2 cellular contexts compared by ENCODE assay signal in genomic region chr13:61685683-61686013, GRCh38.
TF ChIP-seq lines count a peak whose summit lies in the region.

No MANE protein-coding gene starts in this region.

TF ChIP-seq in WTC11, 78 proteins besides CTCF, POLR2A, EP300 and RAD21 (continued from another document):
- no peak for TF ChIP-seq HMGXB4 (CRISPR knock-in tag; IDR thresholded peaks at IDR 0.05)

TF ChIP-seq in HepG2, 621 proteins besides CTCF, POLR2A, EP300 and RAD21 (continued from another document):
- TF ChIP-seq, protein P1, sequence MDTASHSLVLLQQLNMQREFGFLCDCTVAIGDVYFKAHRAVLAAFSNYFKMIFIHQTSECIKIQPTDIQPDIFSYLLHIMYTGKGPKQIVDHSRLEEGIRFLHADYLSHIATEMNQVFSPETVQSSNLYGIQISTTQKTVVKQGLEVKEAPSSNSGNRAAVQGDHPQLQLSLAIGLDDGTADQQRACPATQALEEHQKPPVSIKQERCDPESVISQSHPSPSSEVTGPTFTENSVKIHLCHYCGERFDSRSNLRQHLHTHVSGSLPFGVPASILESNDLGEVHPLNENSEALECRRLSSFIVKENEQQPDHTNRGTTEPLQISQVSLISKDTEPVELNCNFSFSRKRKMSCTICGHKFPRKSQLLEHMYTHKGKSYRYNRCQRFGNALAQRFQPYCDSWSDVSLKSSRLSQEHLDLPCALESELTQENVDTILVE (CRISPR knock-in tag; IDR thresholded peaks at IDR 0.05) = no peak
- no peak for TF ChIP-seq HIVEP1 (CRISPR knock-in tag; IDR thresholded peaks at IDR 0.05)
- TF ChIP-seq HDAC1 (CRISPR knock-in tag; IDR thresholded peaks at IDR 0.05) = 0 out of 2 replicates have a peak, but pooled peaks have one; percentile 23
- peak; percentile 94 for TF ChIP-seq STAG1 (CRISPR knock-in tag; IDR thresholded peaks at IDR 0.05)
- TF ChIP-seq TBL1XR1 (IDR thresholded peaks at IDR 0.05; ENCODE audit: borderline replicate concordance, low read length, partially characterized antibody) = no peak
- TF ChIP-seq ZFY (CRISPR knock-in tag; IDR thresholded peaks at IDR 0.05) = no peak
- TF ChIP-seq ZNF639 (CRISPR knock-in tag; conservative IDR thresholded peaks at IDR 0.05) = no peak
- TF ChIP-seq ETV5 (CRISPR knock-in tag; IDR thresholded peaks at IDR 0.05; ENCODE audit: borderline replicate concordance) = no peak
- no peak for TF ChIP-seq ZBTB20 (CRISPR knock-in tag; IDR thresholded peaks at IDR 0.05; ENCODE audit: borderline replicate concordance, low read depth)
- TF ChIP-seq HMGA1 (CRISPR knock-in tag; conservative IDR thresholded peaks at IDR 0.05) = no peak
- no peak for TF ChIP-seq ZNF335 (CRISPR knock-in tag; IDR thresholded peaks at IDR 0.05)
- no peak for TF ChIP-seq ZFP36L1 (CRISPR knock-in tag; IDR thresholded peaks at IDR 0.05)
- TF ChIP-seq JDP2 (CRISPR knock-in tag; IDR thresholded peaks at IDR 0.05; ENCODE audit: borderline replicate concordance) = no peak
- TF ChIP-seq ARNTL (CRISPR knock-in tag; IDR thresholded peaks at IDR 0.05) = no peak
- TF ChIP-seq NR1H2 (CRISPR knock-in tag; IDR thresholded peaks at IDR 0.05; ENCODE audit: borderline replicate concordance, low read depth) = no peak
- TF ChIP-seq SIN3B (IDR thresholded peaks at IDR 0.05; ENCODE audit: low read length) = no peak
- no peak for TF ChIP-seq EEA1 (CRISPR knock-in tag; IDR thresholded peaks at IDR 0.05; ENCODE audit: borderline replicate concordance)
- TF ChIP-seq SOX5 (CRISPR knock-in tag; IDR thresholded peaks at IDR 0.05; ENCODE audit: borderline replicate concordance) = no peak
- 0 out of 2 replicates have a peak, but pooled peaks have one; percentile 21 for TF ChIP-seq MIXL1 (CRISPR knock-in tag; IDR thresholded peaks at IDR 0.05)
- TF ChIP-seq POLR2AphosphoS2 (IDR thresholded peaks at IDR 0.05; ENCODE audit: low read depth, low read length) = no peak
- no peak for TF ChIP-seq TARDBP (CRISPR knock-in tag; IDR thresholded peaks at IDR 0.05)
- TF ChIP-seq, protein P2, sequence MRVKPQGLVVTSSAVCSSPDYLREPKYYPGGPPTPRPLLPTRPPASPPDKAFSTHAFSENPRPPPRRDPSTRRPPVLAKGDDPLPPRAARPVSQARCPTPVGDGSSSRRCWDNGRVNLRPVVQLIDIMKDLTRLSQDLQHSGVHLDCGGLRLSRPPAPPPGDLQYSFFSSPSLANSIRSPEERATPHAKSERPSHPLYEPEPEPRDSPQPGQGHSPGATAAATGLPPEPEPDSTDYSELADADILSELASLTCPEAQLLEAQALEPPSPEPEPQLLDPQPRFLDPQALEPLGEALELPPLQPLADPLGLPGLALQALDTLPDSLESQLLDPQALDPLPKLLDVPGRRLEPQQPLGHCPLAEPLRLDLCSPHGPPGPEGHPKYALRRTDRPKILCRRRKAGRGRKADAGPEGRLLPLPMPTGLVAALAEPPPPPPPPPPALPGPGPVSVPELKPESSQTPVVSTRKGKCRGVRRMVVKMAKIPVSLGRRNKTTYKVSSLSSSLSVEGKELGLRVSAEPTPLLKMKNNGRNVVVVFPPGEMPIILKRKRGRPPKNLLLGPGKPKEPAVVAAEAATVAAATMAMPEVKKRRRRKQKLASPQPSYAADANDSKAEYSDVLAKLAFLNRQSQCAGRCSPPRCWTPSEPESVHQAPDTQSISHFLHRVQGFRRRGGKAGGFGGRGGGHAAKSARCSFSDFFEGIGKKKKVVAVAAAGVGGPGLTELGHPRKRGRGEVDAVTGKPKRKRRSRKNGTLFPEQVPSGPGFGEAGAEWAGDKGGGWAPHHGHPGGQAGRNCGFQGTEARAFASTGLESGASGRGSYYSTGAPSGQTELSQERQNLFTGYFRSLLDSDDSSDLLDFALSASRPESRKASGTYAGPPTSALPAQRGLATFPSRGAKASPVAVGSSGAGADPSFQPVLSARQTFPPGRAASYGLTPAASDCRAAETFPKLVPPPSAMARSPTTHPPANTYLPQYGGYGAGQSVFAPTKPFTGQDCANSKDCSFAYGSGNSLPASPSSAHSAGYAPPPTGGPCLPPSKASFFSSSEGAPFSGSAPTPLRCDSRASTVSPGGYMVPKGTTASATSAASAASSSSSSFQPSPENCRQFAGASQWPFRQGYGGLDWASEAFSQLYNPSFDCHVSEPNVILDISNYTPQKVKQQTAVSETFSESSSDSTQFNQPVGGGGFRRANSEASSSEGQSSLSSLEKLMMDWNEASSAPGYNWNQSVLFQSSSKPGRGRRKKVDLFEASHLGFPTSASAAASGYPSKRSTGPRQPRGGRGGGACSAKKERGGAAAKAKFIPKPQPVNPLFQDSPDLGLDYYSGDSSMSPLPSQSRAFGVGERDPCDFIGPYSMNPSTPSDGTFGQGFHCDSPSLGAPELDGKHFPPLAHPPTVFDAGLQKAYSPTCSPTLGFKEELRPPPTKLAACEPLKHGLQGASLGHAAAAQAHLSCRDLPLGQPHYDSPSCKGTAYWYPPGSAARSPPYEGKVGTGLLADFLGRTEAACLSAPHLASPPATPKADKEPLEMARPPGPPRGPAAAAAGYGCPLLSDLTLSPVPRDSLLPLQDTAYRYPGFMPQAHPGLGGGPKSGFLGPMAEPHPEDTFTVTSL (CRISPR knock-in tag; IDR thresholded peaks at IDR 0.05; ENCODE audit: borderline replicate concordance) = no peak
- no peak for TF ChIP-seq HNRNPK (IDR thresholded peaks at IDR 0.05; ENCODE audit: low read depth, low read length, poor library complexity, severe bottlenecking)
- peak; percentile 86 for TF ChIP-seq SMC3 (IDR thresholded peaks at IDR 0.05; ENCODE audit: low read length)
- TF ChIP-seq SMAD1 (CRISPR knock-in tag; IDR thresholded peaks at IDR 0.05; ENCODE audit: borderline replicate concordance, low read depth) = no peak
- TF ChIP-seq ZNF350 (CRISPR knock-in tag; IDR thresholded peaks at IDR 0.05; ENCODE audit: borderline replicate concordance, low read depth) = no peak
- peak; percentile 35 for TF ChIP-seq TEAD3 (CRISPR knock-in tag; optimal IDR thresholded peaks at IDR 0.05; ENCODE audit: borderline replicate concordance)
- TF ChIP-seq ZBTB7B (CRISPR knock-in tag; IDR thresholded peaks at IDR 0.05) = no peak
- TF ChIP-seq PCBP2 (optimal IDR thresholded peaks at IDR 0.05; ENCODE audit: low read depth, low read length, poor library complexity, severe bottlenecking) = no peak
- TF ChIP-seq SOX13 (IDR thresholded peaks at IDR 0.05) = no peak
- no peak for TF ChIP-seq SOX13 (CRISPR knock-in tag; conservative IDR thresholded peaks at IDR 0.05 in 1 of 2, IDR thresholded peaks at IDR 0.05 in 1 of 2)
- TF ChIP-seq TEAD2 (CRISPR knock-in tag; IDR thresholded peaks at IDR 0.05) = no peak
- TF ChIP-seq RCOR2 (CRISPR knock-in tag; IDR thresholded peaks at IDR 0.05) = no peak
- TF ChIP-seq ELF1 (CRISPR knock-in tag; IDR thresholded peaks at IDR 0.05) = 0 out of 2 replicates have a peak, but pooled peaks have one; percentile 22
